Comparison of ENCODE assay signal across 23 cellular contexts in the genomic region with DNA sequence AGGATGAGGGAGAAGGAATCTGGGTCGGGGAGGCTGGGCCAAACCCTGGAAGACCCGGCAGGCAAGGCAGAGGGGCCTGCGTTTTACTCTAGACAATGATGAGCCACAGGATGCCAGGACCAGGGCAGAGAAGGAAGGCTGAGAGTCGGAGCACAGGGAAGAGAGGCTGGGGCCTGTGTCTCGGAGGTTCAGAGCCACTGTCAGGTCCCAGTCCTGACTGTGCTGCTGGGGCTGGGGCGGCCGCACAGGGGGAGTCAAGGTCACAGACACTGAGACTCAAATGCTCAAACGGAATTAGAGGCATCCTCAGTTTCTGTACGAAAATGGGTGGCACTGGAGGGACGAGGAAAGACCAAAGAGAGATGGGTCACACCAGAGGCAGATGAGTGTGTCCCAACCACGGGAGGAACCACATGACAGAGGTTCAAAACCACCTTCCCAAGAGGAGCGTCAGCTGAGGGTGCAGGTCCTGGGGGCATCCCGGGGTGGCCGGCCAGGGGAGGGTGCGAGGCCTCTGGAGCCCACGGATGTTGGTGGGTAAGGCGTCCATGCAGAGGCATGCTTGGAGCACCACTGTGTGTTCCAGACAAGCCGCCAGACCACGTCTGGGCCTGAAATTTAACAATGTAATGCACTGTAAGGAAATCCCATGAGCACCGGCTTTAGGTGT. TPM values are rescaled to one million over a fixed set of nuclear protein-coding genes. Genes with fewer than 3 reads are reported as not detected.
A peak's percentile ranks its signal among the peaks of the same experiment; 100 is the strongest.
DNase-seq lines count a peak whose midpoint lies in the region; ATAC-seq, FAIRE-seq and TF ChIP-seq lines count a peak whose summit lies in the region.
"Had no signal": no experiment of that assay in that cellular context is flagged by ENCODE, and none has a peak within 500 bp of the region (broad histone marks: within the 10 kb centered on the region; RNA-seq: fewer than 3 reads in every experiment).

No MANE protein-coding gene starts in this region.

- H3K4me1 Mint-ChIP-seq in activated naive CD8-positive, alpha-beta T cell treated with anti-CD3 and anti-CD28 coated beads, Interleukin-2, amount 10 ng/mL, durations not matched to agents 7 days and 5 days, result peaks cover 11% of the 10 kb centered on the region
- H3K4me1 Mint-ChIP-seq in naive thymus-derived CD4-positive, alpha-beta T cell, result peaks cover 14 to 37% (median 28%) of the 10 kb centered on the region in 7 donors

- 86 to 88% methylated on average over 15 to 18 of the region's 20 CpGs for WGBS in esophagus squamous epithelium, 2 donors

- no peak for ATAC-seq in Right ventricle myocardium inferior
- ATAC-seq in left ventricle myocardium superior, result no peak
- no peak for ATAC-seq in activated naive CD8-positive, alpha-beta T cell treated with anti-CD3 and anti-CD28 coated beads, Interleukin-2, amount 10 ng/mL, durations not matched to agents 7 days and 5 days (ENCODE audit: low read depth)
- ATAC-seq in naive thymus-derived CD4-positive, alpha-beta T cell, result no peak
- ATAC-seq: activated CD8-positive, alpha-beta T cell treated with anti-CD3 and anti-CD28 coated beads for 36 hours; gastrocnemius medialis; left lobe of liver; mucosa of descending colon; psoas muscle; SK-N-SH treated with all-trans-retinoic acid at 6 μM for 48 hours had no signal

- TF ChIP-seq CTCF in esophagus squamous epithelium (IDR thresholded peaks at IDR 0.05) (no peak), D721Med (IDR thresholded peaks at IDR 0.05; ENCODE audit: insufficient read depth, missing control alignments) (no peak)

- H3K4me1 ChIP-seq in naive thymus-derived CD4-positive, alpha-beta T cell (ENCODE audit: control insufficient read depth in 2 of 2, insufficient read depth in 2 of 2, low read length in 2 of 2), result peaks cover 0 to 10% of the 10 kb centered on the region in 2 donors
- H3K4me1 ChIP-seq in esophagus squamous epithelium, result peaks cover 0 to 7% (median 3%) of the 10 kb centered on the region in 3 donors
- H3K4me1 ChIP-seq: breast epithelium, colonic mucosa, gastrocnemius medialis had no signal

- no peak for TF ChIP-seq POLR2A in esophagus squamous epithelium (IDR thresholded peaks at IDR 0.05)

- H3K27me3 Mint-ChIP-seq in activated naive CD8-positive, alpha-beta T cell treated with anti-CD3 and anti-CD28 coated beads, Interleukin-2, amount 10 ng/mL, durations not matched to agents 7 days and 5 days, result no peaks in the 10 kb centered on the region
- no peaks in the 10 kb centered on the region for H3K27me3 Mint-ChIP-seq in naive thymus-derived CD4-positive, alpha-beta T cell
- H3K27me3 Mint-ChIP-seq: activated CD8-positive, alpha-beta T cell treated with anti-CD3 and anti-CD28 coated beads for 36 hours had no signal

- H3K4me3 ChIP-seq in naive thymus-derived CD4-positive, alpha-beta T cell (ENCODE audit: low read length), result no peak overlapping the region
- H3K4me3 ChIP-seq in esophagus squamous epithelium, result no peak overlapping the region
- H3K4me3 ChIP-seq: breast epithelium, colonic mucosa, gastrocnemius medialis, mucosa of descending colon, psoas muscle had no signal

- POLR2A ChIA-PET in activated naive CD8-positive, alpha-beta T cell treated with anti-CD3 and anti-CD28 coated beads, Interleukin-2, amount 10 ng/mL, durations not matched to agents 7 days and 5 days (lab: Charles Lee), result no interaction called here
- POLR2A ChIA-PET in naive thymus-derived CD4-positive, alpha-beta T cell (lab: Charles Lee), result interaction anchor here (0.8 kb wide), 1 partner anchor 124 kb away, joined by 3 read pairs; no protein-coding TSS in a partner anchor

- intact Hi-C loops in Right ventricle myocardium inferior (cut with DNase I), result no loop called here
- intact Hi-C loops in left ventricle myocardium superior (cut with micrococcal nuclease), result no loop called here
- intact Hi-C loops in naive thymus-derived CD4-positive, alpha-beta T cell (cut with micrococcal nuclease), result no loop called here
- intact Hi-C loops in esophagus squamous epithelium (cut with DNase I), result no loop called here

- DNase-seq in Right ventricle myocardium inferior (ENCODE audit: missing footprints) (peak; percentile 16), left ventricle myocardium superior (no peak), esophagus squamous epithelium (lab: John Stamatoyannopoulos, UW) (no peak), NCI-H1048 (lab: John Stamatoyannopoulos, UW) (no peak), D721Med (ENCODE audit: insufficient read length, low spot score) (no peak)
- peak; percentile 19 for DNase-seq in activated naive CD8-positive, alpha-beta T cell treated with anti-CD3 and anti-CD28 coated beads, Interleukin-2, amount 10 ng/mL, durations not matched to agents 7 days and 5 days
- no peak for DNase-seq in naive thymus-derived CD4-positive, alpha-beta T cell
- DNase-seq: activated CD8-positive, alpha-beta T cell treated with anti-CD3 and anti-CD28 coated beads for 36 hours; amygdala; colonic mucosa; gastrocnemius medialis; hippocampal formation; immature natural killer cell; NCI-H1417 treated with DMSO at 0.1 percent for 48 hours; NCI-H2081 treated with DMSO at 0.1 percent for 48 hours; NCI-H446 had no signal

- FAIRE-seq in D721Med (lab: Jason Lieb, UNC), result no peak
- FAIRE-seq: urothelium cell line had no signal

- peaks cover 4% of the 10 kb centered on the region for H3K36me3 Mint-ChIP-seq in activated naive CD8-positive, alpha-beta T cell treated with anti-CD3 and anti-CD28 coated beads, Interleukin-2, amount 10 ng/mL, durations not matched to agents 7 days and 5 days
- peaks cover 0 to 39% (median 6%) of the 10 kb centered on the region in 5 donors for H3K36me3 Mint-ChIP-seq in naive thymus-derived CD4-positive, alpha-beta T cell

- H3K27ac ChIP-seq in naive thymus-derived CD4-positive, alpha-beta T cell (ENCODE audit: low read depth, low read length), result no peak overlapping the region
- H3K27ac ChIP-seq in esophagus squamous epithelium, result no peak overlapping the region
- H3K27ac ChIP-seq: breast epithelium, colonic mucosa, gastrocnemius medialis, psoas muscle had no signal

- no peak overlapping the region for H3K4me3 Mint-ChIP-seq in activated naive CD8-positive, alpha-beta T cell treated with anti-CD3 and anti-CD28 coated beads, Interleukin-2, amount 10 ng/mL, durations not matched to agents 7 days and 5 days
- peak overlapping the region in 1 of 10 donors; percentile 18 for H3K4me3 Mint-ChIP-seq in naive thymus-derived CD4-positive, alpha-beta T cell
- H3K4me3 Mint-ChIP-seq: activated CD8-positive, alpha-beta T cell treated with anti-CD3 and anti-CD28 coated beads for 36 hours; immature natural killer cell; T-helper 2 cell treated with Interferon-gamma antibody and Interleukin-4, amounts not matched to agents 5 μg/mL and 100 μg/mL, for 36 hours had no signal

- CTCF ChIA-PET in naive thymus-derived CD4-positive, alpha-beta T cell (lab: Charles Lee), result no interaction called here

- peaks cover 1% of the 10 kb centered on the region for H3K9me3 Mint-ChIP-seq in activated naive CD8-positive, alpha-beta T cell treated with anti-CD3 and anti-CD28 coated beads, Interleukin-2, amount 10 ng/mL, durations not matched to agents 7 days and 5 days
- H3K9me3 Mint-ChIP-seq in naive thymus-derived CD4-positive, alpha-beta T cell, result peaks cover 0 to 1% (median 0%) of the 10 kb centered on the region in 11 donors
- H3K9me3 Mint-ChIP-seq: activated CD8-positive, alpha-beta T cell treated with anti-CD3 and anti-CD28 coated beads for 36 hours; immature natural killer cell; T-helper 2 cell treated with Interferon-gamma antibody and Interleukin-4, amounts not matched to agents 5 μg/mL and 100 μg/mL, for 36 hours had no signal

- H3K27ac Mint-ChIP-seq in activated naive CD8-positive, alpha-beta T cell treated with anti-CD3 and anti-CD28 coated beads, Interleukin-2, amount 10 ng/mL, durations not matched to agents 7 days and 5 days, result peak overlapping the region; percentile 17
- peak overlapping the region in 6 of 9 donors; percentile 7 to 59 (median 33) for H3K27ac Mint-ChIP-seq in naive thymus-derived CD4-positive, alpha-beta T cell
- H3K27ac Mint-ChIP-seq: activated CD8-positive, alpha-beta T cell treated with anti-CD3 and anti-CD28 coated beads for 36 hours had no signal

- H3K36me3 ChIP-seq in naive thymus-derived CD4-positive, alpha-beta T cell (ENCODE audit: control insufficient read depth in 2 of 3, insufficient read depth in 3 of 3, low read length in 3 of 3), result peaks cover 0 to 9% (median 0%) of the 10 kb centered on the region in 3 experiments
- H3K36me3 ChIP-seq in esophagus squamous epithelium, result peaks cover 0 to 40% (median 0%) of the 10 kb centered on the region in 3 donors
- H3K36me3 ChIP-seq: breast epithelium, colonic mucosa, gastrocnemius medialis had no signal

- H3K27me3 ChIP-seq in naive thymus-derived CD4-positive, alpha-beta T cell (ENCODE audit: control insufficient read depth in 2 of 2, insufficient read depth in 2 of 2, low read length in 2 of 2), result no peaks in the 10 kb centered on the region
- no peaks in the 10 kb centered on the region for H3K27me3 ChIP-seq in esophagus squamous epithelium
- H3K27me3 ChIP-seq: breast epithelium, colonic mucosa, gastrocnemius medialis had no signal

- H3K9me3 ChIP-seq in naive thymus-derived CD4-positive, alpha-beta T cell (ENCODE audit: control insufficient read depth in 2 of 3, low read length in 3 of 3), result no peaks in the 10 kb centered on the region
- no peaks in the 10 kb centered on the region for H3K9me3 ChIP-seq in esophagus squamous epithelium
- H3K9me3 ChIP-seq: breast epithelium, colonic mucosa, gastrocnemius medialis, mucosa of descending colon, psoas muscle had no signal

RNA-seq across cellular contexts. Expression of a gene that starts 14.7 kb away (rescaled TPM):
- 30.7 TPM for total RNA-seq in Right ventricle myocardium inferior
- total RNA-seq in left ventricle myocardium superior, result 25.6 TPM
- total RNA-seq in activated naive CD8-positive, alpha-beta T cell treated with anti-CD3 and anti-CD28 coated beads, Interleukin-2, amount 10 ng/mL, durations not matched to agents 7 days and 5 days, result 10 to 100 TPM; 54.0 to 57.4 TPM
- 100 to 1,000 TPM in 1 of 5 experiments, 10 to 100 TPM in 4; 42.3 to 101 (median 62.3) TPM for total RNA-seq in naive thymus-derived CD4-positive, alpha-beta T cell
- polyA plus RNA-seq in naive thymus-derived CD4-positive, alpha-beta T cell, result 10 to 100 TPM in 1 of 2 donors, 1 to 10 TPM in 1; 7.4 to 11.6 TPM
- 10 to 100 TPM; 21.6 to 72.7 (median 35.2) TPM for total RNA-seq in esophagus squamous epithelium

Comparison
In these comparisons a context has a peak if more than half of its experiments do, and no peak if none do; other contexts are left out.
1. DNase-seq: peak in Right ventricle myocardium inferior (single experiment) and activated naive CD8-positive, alpha-beta T cell treated with anti-CD3 and anti-CD28 coated beads, Interleukin-2, amount 10 ng/mL, durations not matched to agents 7 days and 5 days (single experiment); none in left ventricle myocardium superior (single experiment), naive thymus-derived CD4-positive, alpha-beta T cell (0 of 9), esophagus squamous epithelium (single experiment), NCI-H1048 (single experiment) and D721Med (single experiment).